In genomic region chr7:54769203-54769602, GRCh38 we compare ENCODE assay signal across 14 cellular contexts.
"Had no signal": no experiment of that assay in that cellular context is flagged by ENCODE, and none has a peak within 500 bp of the region (broad histone marks: within the 10 kb centered on the region; RNA-seq: fewer than 3 reads in every experiment).

No MANE protein-coding gene starts in this region.

- H3K4me1 ChIP-seq: upper lobe of right lung had no signal

- H3K36me3 ChIP-seq: upper lobe of right lung had no signal

- H3K9me3 ChIP-seq: upper lobe of right lung had no signal

- FAIRE-seq: islet of Langerhans had no signal

- ATAC-seq: activated naive CD8-positive, alpha-beta T cell treated with anti-CD3 and anti-CD28 coated beads, Interleukin-2, amount 50 U/mL, for 24 hours; left ventricle myocardium superior; upper lobe of right lung had no signal

- DNase-seq: activated CD4-positive, alpha-beta memory T cell treated with anti-CD3 and anti-CD28 coated beads, Interleukin-2, amount 10 ng/mL, durations not matched to agents 7 days and 5 days; activated CD8-positive, alpha-beta memory T cell treated with anti-CD3 and anti-CD28 coated beads, Interleukin-2, amount 50 U/mL, for 48 hours; activated naive CD4-positive, alpha-beta T cell; activated naive CD8-positive, alpha-beta T cell treated with anti-CD3 and anti-CD28 coated beads, Interleukin-2, amount 50 U/mL, for 24 hours; cortex of kidney; effector memory CD4-positive, alpha-beta T cell; erythroblast; head of caudate nucleus; left ventricle myocardium superior; stimulated activated CD4-positive, alpha-beta T cell treated with anti-CD3 and anti-CD28 coated beads, Interleukin-4, amount 100 ng/mL, for 1 hour; stimulated activated CD8-positive, alpha-beta memory T cell treated with anti-CD3 and anti-CD28 coated beads, Interleukin-4, amount 100 ng/mL, for 48 hours; T-helper 9 cell; upper lobe of right lung had no signal

- H3K4me3 ChIP-seq: upper lobe of right lung had no signal

- H3K27ac ChIP-seq: upper lobe of right lung had no signal
